In genomic region chr3:94118390-94118789, GRCh38 we compare ENCODE assay signal across 25 cellular contexts.
"Had no signal": no experiment of that assay in that cellular context is flagged by ENCODE, and none has a peak within 500 bp of the region (broad histone marks: within the 10 kb centered on the region; RNA-seq: fewer than 3 reads in every experiment).

No MANE protein-coding gene starts in this region.

- H3K4me1 Mint-ChIP-seq: memory B cell, neural progenitor cell had no signal

- H3K4me3 Mint-ChIP-seq: memory B cell; naive thymus-derived CD4-positive, alpha-beta T cell; nephron; neural progenitor cell; stimulated activated naive B cell treated with anti-CD40 and anti-IgM and Interleukin-4, amounts not matched to agents 10 μg/mL and 1 μg/mL and 100 μg/mL, for 72 hours; stimulated activated naive CD8-positive, alpha-beta T cell treated with anti-CD3 and anti-CD28 coated beads, Interleukin-15, Interleukin-2, amounts not matched to agents 100 ng/mL and 50 ng/mL, for 24 hours had no signal

- H3K4me1 ChIP-seq: parathyroid adenoma, right lobe of liver, thyroid gland, vagina had no signal

- DNase-seq: dermis blood vessel endothelial cell; effector memory CD4-positive, alpha-beta T cell; foreskin keratinocyte; heart left ventricle; kidney; naive thymus-derived CD4-positive, alpha-beta T cell; right lobe of liver; small intestine; stimulated activated CD4-positive, alpha-beta T cell treated with anti-CD3 and anti-CD28 coated beads, Interleukin-15, amount 100 ng/mL, for 24 hours; stimulated activated CD4-positive, alpha-beta T cell treated with anti-CD3 and anti-CD28 coated beads, Interleukin-2, amount 100 ng/mL, for 48 hours; stimulated activated naive B cell treated with anti-CD40 and anti-IgM and Interleukin-4, amounts not matched to agents 10 μg/mL and 1 μg/mL and 100 μg/mL, for 72 hours; thyroid gland; trophoblast cell had no signal

- H3K27ac Mint-ChIP-seq: nephron; neural progenitor cell; progenitor cell of endocrine pancreas; stimulated activated naive B cell treated with anti-CD40 and anti-IgM and Interleukin-4, amounts not matched to agents 10 μg/mL and 1 μg/mL and 100 μg/mL, for 72 hours; stimulated activated naive CD8-positive, alpha-beta T cell treated with anti-CD3 and anti-CD28 coated beads, Interleukin-15, Interleukin-2, amounts not matched to agents 100 ng/mL and 50 ng/mL, for 24 hours had no signal

- ATAC-seq: foreskin keratinocyte; gastroesophageal sphincter; heart left ventricle; left lobe of liver; naive thymus-derived CD4-positive, alpha-beta T cell; stimulated activated naive B cell treated with anti-CD40 and anti-IgM and Interleukin-4, amounts not matched to agents 10 μg/mL and 1 μg/mL and 100 μg/mL, for 72 hours had no signal

- H3K4me3 ChIP-seq: esophagus muscularis mucosa, gastroesophageal sphincter, heart left ventricle, hepatocyte, lung, neural progenitor cell, right lobe of liver, thyroid gland, vagina had no signal

- H3K36me3 ChIP-seq: neural progenitor cell, right lobe of liver, thyroid gland, vagina had no signal

- H3K9me3 ChIP-seq: esophagus muscularis mucosa, gastroesophageal sphincter, heart left ventricle, right lobe of liver, thyroid gland, vagina had no signal

- H3K27me3 Mint-ChIP-seq: memory B cell; naive thymus-derived CD4-positive, alpha-beta T cell; progenitor cell of endocrine pancreas; stimulated activated naive B cell treated with anti-CD40 and anti-IgM and Interleukin-4, amounts not matched to agents 10 μg/mL and 1 μg/mL and 100 μg/mL, for 72 hours; stimulated activated naive CD8-positive, alpha-beta T cell treated with anti-CD3 and anti-CD28 coated beads, Interleukin-15, Interleukin-2, amounts not matched to agents 100 ng/mL and 50 ng/mL, for 24 hours had no signal
